ENCODE assay signal across 8 cellular contexts in the genomic region with DNA sequence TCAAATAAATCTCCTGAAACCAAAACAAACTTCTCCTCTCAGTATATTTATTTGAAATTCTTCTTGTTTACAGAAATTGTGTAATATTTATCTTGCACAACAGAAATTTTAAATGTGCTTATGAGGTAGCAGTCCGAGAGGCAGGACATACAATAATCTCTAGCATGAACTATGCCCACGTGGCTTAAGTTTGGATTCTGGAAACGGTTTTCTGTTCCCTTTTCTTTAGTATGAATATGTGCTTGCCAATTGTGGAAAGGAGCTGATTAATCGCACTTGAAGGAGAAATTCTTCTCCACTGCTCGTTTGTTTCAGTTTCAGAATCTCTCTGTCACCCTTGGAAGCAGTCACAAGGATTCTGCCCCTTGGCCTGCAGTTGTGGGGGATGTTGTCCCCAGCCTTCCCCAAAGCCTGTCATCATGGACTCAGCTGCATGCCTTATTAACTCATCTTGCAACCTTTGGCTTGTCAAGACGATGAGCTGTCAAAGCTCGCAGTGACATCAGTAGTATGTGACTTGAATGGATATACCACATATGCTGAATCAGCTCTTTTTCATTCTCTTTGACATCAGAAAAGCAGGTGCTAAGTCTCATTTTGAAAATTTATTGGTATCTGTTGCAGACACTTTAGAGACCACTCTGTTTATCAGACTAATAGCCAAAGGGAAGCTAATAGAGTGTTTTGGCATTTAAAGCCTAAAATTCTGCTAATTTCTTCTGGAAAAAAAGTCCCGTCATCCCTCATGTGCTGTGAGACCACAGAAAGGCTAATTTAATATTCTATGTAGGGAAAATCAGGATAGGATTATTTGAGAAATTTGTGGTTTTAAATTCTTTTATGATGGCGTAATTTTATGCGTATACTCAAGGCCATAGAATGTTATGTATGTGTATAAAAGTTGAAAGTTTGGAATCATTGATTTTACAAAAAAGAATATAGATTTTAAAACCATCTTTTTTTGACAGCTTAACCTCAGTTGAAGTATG.
DNase-seq lines count a peak whose midpoint lies in the region; ATAC-seq and TF ChIP-seq lines count a peak whose summit lies in the region.

No MANE protein-coding gene starts in this region.

- no peak overlapping the region for H4K8ac ChIP-seq in trophoblast cell (ENCODE audit: low read depth, low read length)

- intact Hi-C loops in activated CD4-positive, alpha-beta T cell treated with anti-CD3 and anti-CD28 coated beads for 36 hours (cut with DNase I, micrococcal nuclease): loop anchor here in 1 of 2 experiments (2.0 to 5.0 kb wide), 2 partner anchors 15 to 58 kb away; no protein-coding TSS in a partner anchor
- intact Hi-C loops in Caco-2 (cut with micrococcal nuclease; ENCODE audit: unreplicated experiment): no loop called here

- H3K9me3 Mint-ChIP-seq in activated CD4-positive, alpha-beta T cell treated with anti-CD3 and anti-CD28 coated beads for 36 hours (ENCODE audit: low read depth): no peaks in the 10 kb centered on the region
- H3K9me3 Mint-ChIP-seq in endodermal cell (no peaks in the 10 kb centered on the region), Caco-2 (ENCODE audit: unreplicated experiment) (no peaks in the 10 kb centered on the region)

- H3K79me1 ChIP-seq in trophoblast cell (ENCODE audit: low read length): no peaks in the 10 kb centered on the region

- H4K12ac ChIP-seq in trophoblast cell (ENCODE audit: low read depth, low read length): no peak overlapping the region

- TF ChIP-seq CTCF in endodermal cell (conservative IDR thresholded peaks at IDR 0.05) (no peak), Caco-2 (IDR thresholded peaks at IDR 0.05; ENCODE audit: insufficient read depth in 1 of 2, low read depth in 1 of 2, low read length in 1 of 2, severe bottlenecking in 1 of 2, unreplicated experiment in 1 of 2) (no peak)

- no peak overlapping the region for H3K23ac ChIP-seq in trophoblast cell (ENCODE audit: low read length)

- H3K27me3 ChIP-seq in endodermal cell (ENCODE audit: control insufficient read depth, insufficient read depth, low read length, poor library complexity, severe bottlenecking): no peaks in the 10 kb centered on the region
- no peaks in the 10 kb centered on the region for H3K27me3 ChIP-seq in trophoblast cell (ENCODE audit: insufficient read depth, low read length)
- no peaks in the 10 kb centered on the region for H3K27me3 ChIP-seq in effector memory CD4-positive, alpha-beta T cell (replicated peaks; ENCODE audit: control insufficient read depth, insufficient read depth, low read length, poor library complexity, severe bottlenecking)
- H3K27me3 ChIP-seq in Caco-2 (replicated peaks; ENCODE audit: control insufficient read depth, insufficient read depth, low read length): no peaks in the 10 kb centered on the region

- 81 to 87% methylated on average over 7 to 10 of the region's 10 CpGs for WGBS in endodermal cell (ENCODE audit: insufficient coverage in 1 of 2, insufficient read length in 1 of 2), 2 experiments
- 100% methylated on average over 2 of the region's 10 CpGs for WGBS in trophoblast cell (ENCODE audit: extremely low coverage, insufficient coverage, insufficient read length)

- H3K4me1 ChIP-seq in endodermal cell (ENCODE audit: control insufficient read depth, insufficient read depth, low read length) (no peaks in the 10 kb centered on the region), trophoblast cell (ENCODE audit: control insufficient read depth in 1 of 2, insufficient read depth in 2 of 2, low read length in 2 of 2) (no peaks in the 10 kb centered on the region), Caco-2 (no peaks in the 10 kb centered on the region)
- peaks cover 3% of the 10 kb centered on the region for H3K4me1 ChIP-seq in effector memory CD4-positive, alpha-beta T cell (ENCODE audit: control insufficient read depth, insufficient read depth, low read length, poor library complexity, severe bottlenecking)

- H3K27ac Mint-ChIP-seq in activated CD4-positive, alpha-beta T cell treated with anti-CD3 and anti-CD28 coated beads for 36 hours: peak overlapping the region; percentile 31
- H3K27ac Mint-ChIP-seq in endodermal cell: no peak overlapping the region
- no peak overlapping the region for H3K27ac Mint-ChIP-seq in Caco-2 (ENCODE audit: unreplicated experiment)

- H3K18ac ChIP-seq in trophoblast cell (ENCODE audit: low read length): peak overlapping the region; percentile 71

- H3K79me2 ChIP-seq in trophoblast cell (ENCODE audit: control insufficient read depth, insufficient read depth, low read length, poor library complexity): peaks cover 7% of the 10 kb centered on the region

- H3K4me3 ChIP-seq in endodermal cell (ENCODE audit: low read length) (no peak overlapping the region), trophoblast cell (ENCODE audit: low read depth, low read length) (no peak overlapping the region), Caco-2 (ENCODE audit: low read depth, low read length) (no peak overlapping the region)
- H3K4me3 ChIP-seq in effector memory CD4-positive, alpha-beta T cell (ENCODE audit: insufficient read depth, low read depth, low read length, poor library complexity, severe bottlenecking): no peak overlapping the region

- CTCF ChIA-PET in activated CD4-positive, alpha-beta T cell treated with anti-CD3 and anti-CD28 coated beads for 36 hours (lab: Charles Lee): interaction anchor here (0.6 to 1.2 kb wide), 4 partner anchors 13 to 317 kb away, joined by 3 to 5 read pairs (median 4); no protein-coding TSS in a partner anchor
- CTCF ChIA-PET in Caco-2 (lab: Charles Lee): no interaction called here

- H2AK5ac ChIP-seq in trophoblast cell (ENCODE audit: low read length): no peak overlapping the region

- no peak overlapping the region for H3K14ac ChIP-seq in trophoblast cell (ENCODE audit: low read length)

- H2BK12ac ChIP-seq in trophoblast cell (ENCODE audit: low read length): no peak overlapping the region

- H3K36me3 ChIP-seq in endodermal cell (ENCODE audit: control insufficient read depth, insufficient read depth, low read length) (no peaks in the 10 kb centered on the region), trophoblast cell (ENCODE audit: control insufficient read depth in 1 of 2, insufficient read depth in 2 of 2, low read length in 2 of 2) (no peaks in the 10 kb centered on the region), Caco-2 (ENCODE audit: control insufficient read depth, insufficient read depth, low read length) (no peaks in the 10 kb centered on the region)
- H3K36me3 ChIP-seq in effector memory CD4-positive, alpha-beta T cell (ENCODE audit: control insufficient read depth, insufficient read depth, low read length): no peaks in the 10 kb centered on the region

- no peak overlapping the region for H3K9ac ChIP-seq in endodermal cell (ENCODE audit: extremely low read depth, low read length, poor library complexity, severe bottlenecking)
- no peak overlapping the region for H3K9ac ChIP-seq in trophoblast cell (ENCODE audit: low read length)

- no peak overlapping the region for H2BK120ac ChIP-seq in trophoblast cell (ENCODE audit: insufficient read depth, low read length, poor library complexity)

- POLR2A ChIA-PET in activated CD4-positive, alpha-beta T cell treated with anti-CD3 and anti-CD28 coated beads for 36 hours (lab: Charles Lee): interaction anchor here (0.5 to 1.0 kb wide), 2 partner anchors 27 to 54 kb away, joined by 4 to 5 read pairs; no protein-coding TSS in a partner anchor
- POLR2A ChIA-PET in Caco-2 (lab: Charles Lee): no interaction called here

- no peak overlapping the region for H2BK5ac ChIP-seq in trophoblast cell (ENCODE audit: low read depth, low read length, poor library complexity)

- H3K4me3 Mint-ChIP-seq in activated CD4-positive, alpha-beta T cell treated with anti-CD3 and anti-CD28 coated beads for 36 hours: no peak overlapping the region
- H3K4me3 Mint-ChIP-seq in endodermal cell: no peak overlapping the region
- H3K4me3 Mint-ChIP-seq in Caco-2 (ENCODE audit: unreplicated experiment): no peak overlapping the region

- no peak overlapping the region for H3K4me2 ChIP-seq in trophoblast cell (ENCODE audit: low read length)

- peak; percentile 74 for DNase-seq in activated CD4-positive, alpha-beta T cell treated with anti-CD3 and anti-CD28 coated beads for 36 hours
- no peak for DNase-seq in activated CD4-positive, alpha-beta T cell treated with anti-CD3 and anti-CD28 coated beads, Interleukin-2, amount 50 U/mL, for 4 hours
- peak; percentile 78 for DNase-seq in OCI-M1 (lab: John Stamatoyannopoulos, UW)
- no peak for DNase-seq in endodermal cell
- peak; percentile 66 to 73 for DNase-seq in trophoblast cell
- DNase-seq in effector memory CD4-positive, alpha-beta T cell: no peak
- DNase-seq in Caco-2: no peak
- DNase-seq in ecto neural progenitor cell (ENCODE audit: low spot score): no peak

- H3K27ac ChIP-seq in endodermal cell (ENCODE audit: low read depth, low read length): peak overlapping the region; percentile 18
- H3K27ac ChIP-seq in trophoblast cell (ENCODE audit: low read depth, low read length): no peak overlapping the region
- H3K27ac ChIP-seq in effector memory CD4-positive, alpha-beta T cell (ENCODE audit: insufficient read depth, low read length, poor library complexity, severe bottlenecking): no peak overlapping the region

- no TSS peak for BruUV-seq in Caco-2 (replicated peaks; lab: Mats Ljungman, UMichigan)

- H4K91ac ChIP-seq in trophoblast cell (ENCODE audit: low read depth, low read length): no peak overlapping the region

- H2AFZ ChIP-seq in trophoblast cell (ENCODE audit: insufficient read depth, low read length, poor library complexity): no peak overlapping the region

- H3K9me3 ChIP-seq in endodermal cell (ENCODE audit: control insufficient read depth, low read length) (no peaks in the 10 kb centered on the region), trophoblast cell (ENCODE audit: insufficient read depth, low read depth, low read length) (no peaks in the 10 kb centered on the region), Caco-2 (no peaks in the 10 kb centered on the region)
- H3K9me3 ChIP-seq in effector memory CD4-positive, alpha-beta T cell (ENCODE audit: control insufficient read depth, low read length): no peaks in the 10 kb centered on the region

- H3K4ac ChIP-seq in trophoblast cell (ENCODE audit: low read depth, low read length): no peak overlapping the region

- H3K36me3 Mint-ChIP-seq in activated CD4-positive, alpha-beta T cell treated with anti-CD3 and anti-CD28 coated beads for 36 hours (ENCODE audit: low read depth): no peaks in the 10 kb centered on the region
- peaks cover 3% of the 10 kb centered on the region for H3K36me3 Mint-ChIP-seq in endodermal cell (ENCODE audit: low read depth)
- no peaks in the 10 kb centered on the region for H3K36me3 Mint-ChIP-seq in Caco-2 (ENCODE audit: insufficient read depth, unreplicated experiment)

- peak; percentile 93 for ATAC-seq in activated CD4-positive, alpha-beta T cell treated with anti-CD3 and anti-CD28 coated beads for 36 hours

- H3K27me3 Mint-ChIP-seq in activated CD4-positive, alpha-beta T cell treated with anti-CD3 and anti-CD28 coated beads for 36 hours: no peaks in the 10 kb centered on the region
- no peaks in the 10 kb centered on the region for H3K27me3 Mint-ChIP-seq in endodermal cell (ENCODE audit: insufficient read depth)
- H3K27me3 Mint-ChIP-seq in Caco-2 (ENCODE audit: insufficient read depth, unreplicated experiment): no peaks in the 10 kb centered on the region

- peaks cover 53% of the 10 kb centered on the region for H3K4me1 Mint-ChIP-seq in activated CD4-positive, alpha-beta T cell treated with anti-CD3 and anti-CD28 coated beads for 36 hours
- H3K4me1 Mint-ChIP-seq in endodermal cell (peaks cover 32% of the 10 kb centered on the region), Caco-2 (ENCODE audit: low read depth, unreplicated experiment) (no peaks in the 10 kb centered on the region)

Comparison
In these comparisons a context has a peak if more than half of its experiments do, and no peak if none do; other contexts are left out.
1. DNase-seq: peak in activated CD4-positive, alpha-beta T cell treated with anti-CD3 and anti-CD28 coated beads for 36 hours (single experiment), OCI-M1 (single experiment) and trophoblast cell (2 of 2); none in activated CD4-positive, alpha-beta T cell treated with anti-CD3 and anti-CD28 coated beads, Interleukin-2, amount 50 U/mL, for 4 hours (0 of 2), endodermal cell (single experiment), effector memory CD4-positive, alpha-beta T cell (0 of 3), Caco-2 (0 of 2) and ecto neural progenitor cell (single experiment).